In the genomic region with DNA sequence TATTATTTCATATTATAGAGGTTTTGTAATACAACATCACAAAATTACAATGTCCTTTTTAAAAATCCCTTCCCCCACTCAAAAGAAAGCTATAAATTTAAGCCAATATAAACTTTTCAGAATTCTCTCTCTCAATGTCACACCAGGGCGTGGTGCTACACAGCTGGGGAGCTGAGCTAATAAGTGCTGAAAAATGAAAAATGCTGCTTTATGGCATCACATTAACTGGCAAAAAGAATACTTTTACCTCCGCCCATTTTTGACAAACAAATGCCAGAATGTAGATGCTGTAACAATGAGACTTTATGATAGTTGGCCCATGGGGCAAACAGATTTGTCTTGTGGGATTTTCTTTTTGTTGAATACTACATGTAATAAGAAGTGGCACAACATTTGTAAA, we compare ENCODE assay signal across 21 cellular contexts.
"Had no signal": no experiment of that assay in that cellular context is flagged by ENCODE, and none has a peak within 500 bp of the region (broad histone marks: within the 10 kb centered on the region; RNA-seq: fewer than 3 reads in every experiment).

No MANE protein-coding gene starts in this region.

- H3K4me1 ChIP-seq: gastroesophageal sphincter, parathyroid adenoma, uterus had no signal

- H3K27me3 ChIP-seq: gastroesophageal sphincter, heart right ventricle, tibial nerve, uterus had no signal

- H3K9me3 Mint-ChIP-seq: activated B cell treated with CpG ODN at 0.5 μM for 24 hours; activated CD4-positive, alpha-beta memory T cell treated with anti-CD3 and anti-CD28 coated beads for 36 hours; activated naive CD8-positive, alpha-beta T cell treated with anti-CD3 and anti-CD28 coated beads for 36 hours; memory B cell; naive thymus-derived CD8-positive, alpha-beta T cell; stimulated activated naive CD8-positive, alpha-beta T cell treated with anti-CD3 and anti-CD28 coated beads, Interleukin-15, Interleukin-2, amounts not matched to agents 100 ng/mL and 50 ng/mL, for 24 hours; T-helper 2 cell treated with Interferon-gamma antibody and Interleukin-4, amounts not matched to agents 5 μg/mL and 100 μg/mL, for 36 hours had no signal

- H3K9me3 ChIP-seq: gastroesophageal sphincter, heart right ventricle, tibial nerve, uterus had no signal

- DNase-seq: activated B cell treated with CpG ODN at 0.5 μM for 24 hours; activated CD4-positive, alpha-beta memory T cell treated with anti-CD3 and anti-CD28 coated beads for 36 hours; activated CD4-positive, alpha-beta T cell treated with anti-CD3 and anti-CD28 coated beads for 4 hours; activated naive CD8-positive, alpha-beta T cell treated with anti-CD3 and anti-CD28 coated beads for 36 hours; activated T-cell treated with anti-CD3 and anti-CD28 coated beads for 4 hours; amygdala; central memory CD4-positive, alpha-beta T cell; effector CD4-positive, alpha-beta T cell; heart right ventricle; immature natural killer cell; kidney glomerular epithelial cell; naive thymus-derived CD8-positive, alpha-beta T cell; uterus had no signal

- ATAC-seq: gastroesophageal sphincter; naive thymus-derived CD8-positive, alpha-beta T cell had no signal

- H3K4me3 ChIP-seq: gastroesophageal sphincter, heart right ventricle, skin epidermis, tibial nerve, uterus had no signal

- H3K27ac Mint-ChIP-seq: activated B cell treated with CpG ODN at 0.5 μM for 24 hours; activated CD4-positive, alpha-beta memory T cell treated with anti-CD3 and anti-CD28 coated beads for 36 hours; activated naive CD8-positive, alpha-beta T cell treated with anti-CD3 and anti-CD28 coated beads for 36 hours; immature natural killer cell; memory B cell; naive thymus-derived CD8-positive, alpha-beta T cell; stimulated activated naive CD8-positive, alpha-beta T cell treated with anti-CD3 and anti-CD28 coated beads, Interleukin-15, Interleukin-2, amounts not matched to agents 100 ng/mL and 50 ng/mL, for 24 hours; T-helper 2 cell treated with Interferon-gamma antibody and Interleukin-4, amounts not matched to agents 5 μg/mL and 100 μg/mL, for 36 hours had no signal

- H3K79me2 ChIP-seq: parathyroid adenoma had no signal

- H3K4me1 Mint-ChIP-seq: activated naive CD8-positive, alpha-beta T cell treated with anti-CD3 and anti-CD28 coated beads for 36 hours; immature natural killer cell; naive thymus-derived CD8-positive, alpha-beta T cell had no signal

- H3K9ac ChIP-seq: parathyroid adenoma had no signal

- H3K36me3 Mint-ChIP-seq: activated CD4-positive, alpha-beta memory T cell treated with anti-CD3 and anti-CD28 coated beads for 36 hours; activated naive CD8-positive, alpha-beta T cell treated with anti-CD3 and anti-CD28 coated beads for 36 hours; immature natural killer cell; memory B cell; naive thymus-derived CD8-positive, alpha-beta T cell had no signal

- FAIRE-seq: TTC549 had no signal

- H3K4me3 Mint-ChIP-seq: activated B cell treated with CpG ODN at 0.5 μM for 24 hours; activated CD4-positive, alpha-beta memory T cell treated with anti-CD3 and anti-CD28 coated beads for 36 hours; activated naive CD8-positive, alpha-beta T cell treated with anti-CD3 and anti-CD28 coated beads for 36 hours; immature natural killer cell; memory B cell; naive thymus-derived CD8-positive, alpha-beta T cell; stimulated activated naive CD8-positive, alpha-beta T cell treated with anti-CD3 and anti-CD28 coated beads, Interleukin-15, Interleukin-2, amounts not matched to agents 100 ng/mL and 50 ng/mL, for 24 hours; T-helper 2 cell treated with Interferon-gamma antibody and Interleukin-4, amounts not matched to agents 5 μg/mL and 100 μg/mL, for 36 hours had no signal

- H3K27me3 Mint-ChIP-seq: activated B cell treated with CpG ODN at 0.5 μM for 24 hours, memory B cell had no signal

- H2AFZ ChIP-seq: parathyroid adenoma had no signal

- H3K36me3 ChIP-seq: gastroesophageal sphincter, heart right ventricle, tibial nerve, uterus had no signal

- H3K27ac ChIP-seq: gastroesophageal sphincter, heart right ventricle, parathyroid adenoma, tibial nerve, uterus had no signal
